In genomic region chr6:165793287-165793825, GRCh38 we compare ENCODE assay signal across 35 cellular contexts.
"Had no signal": no experiment of that assay in that cellular context is flagged by ENCODE, and none has a peak within 500 bp of the region (broad histone marks: within the 10 kb centered on the region; RNA-seq: fewer than 3 reads in every experiment).

No MANE protein-coding gene starts in this region.

- H3K27me3 ChIP-seq: MG63 had no signal

- H3K36me3 ChIP-seq: MG63 had no signal

- H3K9me3 ChIP-seq: MG63 had no signal

- DNase-seq: Karpas-422, Kasumi-1, MG63, MM.1S, MV-4-11, NCI-H1048, NCI-H1092, NCI-H1092 treated with DMSO at 0.1 percent for 48 hours, NCI-H1105, NCI-H1105 treated with DMSO at 0.1 percent for 48 hours, NCI-H1417, NCI-H1417 treated with DMSO at 0.1 percent for 48 hours, NCI-H1436, NCI-H1436 treated with DMSO at 0.1 percent for 48 hours, NCI-H146, NCI-H1694, NCI-H1694 treated with DMSO at 0.1 percent for 48 hours, NCI-H187, NCI-H187 treated with DMSO at 0.1 percent for 48 hours, NCI-H1930, NCI-H2029, NCI-H2029 treated with DMSO at 0.1 percent for 48 hours, NCI-H2081, NCI-H2081 treated with DMSO at 0.1 percent for 48 hours, NCI-H2107, NCI-H2171, NCI-H2171 treated with DMSO at 0.1 percent for 48 hours, NCI-H2227 treated with DMSO at 0.1 percent for 48 hours, NCI-H226, NCI-H345, NCI-H446, NCI-H446 treated with DMSO at 0.1 percent for 48 hours, NCI-H510A, NCI-H510A treated with DMSO at 0.1 percent for 48 hours had no signal

- H3K27ac ChIP-seq: KMS-11 had no signal

- H3K4me3 ChIP-seq: MG63 had no signal
